ENCODE assay signal across 32 cellular contexts in the genomic region with DNA sequence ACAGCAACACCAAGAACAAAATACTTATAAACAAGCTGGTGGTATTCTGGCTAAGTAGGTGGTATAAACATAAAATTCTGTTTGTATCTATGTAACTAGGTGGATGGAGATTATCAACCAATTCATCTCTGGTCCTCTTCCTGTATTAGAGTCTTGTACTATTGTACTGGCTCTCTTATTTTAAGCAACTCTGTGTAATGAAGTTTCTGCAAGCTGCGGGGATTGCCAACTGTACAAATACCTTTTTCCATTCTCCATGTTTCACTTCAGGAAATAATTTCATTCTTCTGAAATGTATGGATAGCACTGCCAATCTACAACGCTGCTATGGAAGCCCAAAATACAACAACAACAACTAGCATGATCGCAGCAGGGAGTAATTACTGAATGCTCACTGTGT. TPM values are rescaled to one million over a fixed set of nuclear protein-coding genes. Genes with fewer than 3 reads are reported as not detected.
A peak's percentile ranks its signal among the peaks of the same experiment; 100 is the strongest.
DNase-seq lines count a peak whose midpoint lies in the region; ATAC-seq, FAIRE-seq and TF ChIP-seq lines count a peak whose summit lies in the region.
"Had no signal": no experiment of that assay in that cellular context is flagged by ENCODE, and none has a peak within 500 bp of the region (broad histone marks: within the 10 kb centered on the region; RNA-seq: fewer than 3 reads in every experiment).

No MANE protein-coding gene starts in this region.

- no peak for TF ChIP-seq RAD21 in SK-N-SH (IDR thresholded peaks at IDR 0.05; ENCODE audit: low read length)

- CTCF ChIA-PET in SK-N-SH (lab: Yijun Ruan, JAX) = interaction anchor here (0.9 to 2.5 kb wide), 8 partner anchors 8 to 161 kb away, joined by 3 to 7 read pairs (median 3); no protein-coding TSS in a partner anchor

- H3K27ac ChIP-seq in SK-N-SH (ENCODE audit: low read depth in 2 of 2, low read length in 1 of 2) (no peak overlapping the region; a peak in 1 of 4 replicates), VCaP (peak overlapping the region; percentile 61), esophagus muscularis mucosa (replicated peaks in 1 of 4) (peak overlapping the region in 3 of 4 donors; percentile 34 to 69 (median 48)), smooth muscle cell (ENCODE audit: low read depth) (no peak overlapping the region), small intestine (ENCODE audit: low read depth in 1 of 2, low read length in 1 of 2) (no peak overlapping the region)
- H3K27ac ChIP-seq: colonic mucosa, epithelial cell of prostate, thoracic aorta had no signal

- H3F3A ChIP-seq in SK-N-SH (replicated peaks; ENCODE audit: insufficient read depth) (no peaks in the 10 kb centered on the region), smooth muscle cell (ENCODE audit: low read depth) (peaks cover 19% of the 10 kb centered on the region)

- TF ChIP-seq EP300 in SK-N-SH (IDR thresholded peaks at IDR 0.05; ENCODE audit: borderline replicate concordance in 1 of 2, low read depth in 1 of 2, low read length in 1 of 2) (no peak), esophagus muscularis mucosa (IDR thresholded peaks at IDR 0.05) (no peak)

- H3K4me3 ChIP-seq in SK-N-SH (ENCODE audit: low read depth in 2 of 2, low read length in 1 of 2) (no peak overlapping the region), esophagus muscularis mucosa (no peak overlapping the region), smooth muscle cell (no peak overlapping the region), small intestine (ENCODE audit: low read depth in 1 of 2, low read length in 2 of 2) (no peak overlapping the region)
- H3K4me3 ChIP-seq: breast epithelium, colonic mucosa, ovary, thoracic aorta had no signal

- H2AFZ ChIP-seq in SK-N-SH (ENCODE audit: low read depth) = no peak overlapping the region
- H2AFZ ChIP-seq in smooth muscle cell (ENCODE audit: low read depth) = no peak overlapping the region

- no peaks in the 10 kb centered on the region for H3K79me2 ChIP-seq in SK-N-SH (ENCODE audit: insufficient read depth)
- H3K79me2 ChIP-seq in smooth muscle cell (ENCODE audit: low read depth) = peaks cover 21% of the 10 kb centered on the region

- H3K27me3 ChIP-seq in SK-N-SH (ENCODE audit: insufficient read depth) (no peaks in the 10 kb centered on the region), esophagus muscularis mucosa (no peaks in the 10 kb centered on the region), smooth muscle cell (ENCODE audit: low read depth) (no peaks in the 10 kb centered on the region), small intestine (ENCODE audit: control insufficient read depth in 2 of 2, insufficient read depth in 2 of 2, low read length in 2 of 2) (no peaks in the 10 kb centered on the region)
- H3K27me3 ChIP-seq: breast epithelium, colonic mucosa, ovary had no signal

- H3K4me1 ChIP-seq in SK-N-SH (ENCODE audit: control insufficient read depth in 1 of 2, insufficient read depth in 2 of 2, low read depth in 1 of 2, low read length in 1 of 2) (peaks cover 0 to 24% of the 10 kb centered on the region in 2 experiments; a peak in 2 of 4 replicates), esophagus muscularis mucosa (peaks cover 29 to 64% (median 61%) of the 10 kb centered on the region in 4 donors), smooth muscle cell (ENCODE audit: low read depth) (peaks cover 8% of the 10 kb centered on the region), small intestine (ENCODE audit: control insufficient read depth in 2 of 2, insufficient read depth in 1 of 2, low read depth in 1 of 2, low read length in 1 of 2) (peaks cover 0 to 6% of the 10 kb centered on the region in 2 donors)
- H3K4me1 ChIP-seq: breast epithelium, colonic mucosa had no signal

- no peak for FAIRE-seq in small intestine (lab: Jason Lieb, UNC)
- FAIRE-seq: A204.1, islet of Langerhans had no signal

- H3K9me3 ChIP-seq in SK-N-SH (no peaks in the 10 kb centered on the region), esophagus muscularis mucosa (no peaks in the 10 kb centered on the region), smooth muscle cell (replicated peaks; ENCODE audit: low read depth) (no peaks in the 10 kb centered on the region), small intestine (ENCODE audit: control insufficient read depth, low read depth) (no peaks in the 10 kb centered on the region)
- H3K9me3 ChIP-seq: breast epithelium, colonic mucosa, ovary, thoracic aorta had no signal

- no peak for TF ChIP-seq CTCF in SK-N-SH (IDR thresholded peaks at IDR 0.05)
- TF ChIP-seq CTCF in VCaP (conservative IDR thresholded peaks at IDR 0.05) = no peak
- no peak for TF ChIP-seq CTCF in esophagus muscularis mucosa (IDR thresholded peaks at IDR 0.05)
- no peak for TF ChIP-seq CTCF in smooth muscle cell (IDR thresholded peaks at IDR 0.05; ENCODE audit: borderline replicate concordance, insufficient read depth, poor library complexity, severe bottlenecking)

- ATAC-seq in SK-N-SH treated with all-trans-retinoic acid at 6 μM for 48 hours = no peak
- ATAC-seq in GM21723 (IDR thresholded peaks at IDR 0.05; ENCODE audit: unreplicated experiment) = no peak
- ATAC-seq in HG03378 (IDR thresholded peaks at IDR 0.05; ENCODE audit: unreplicated experiment) = no peak
- ATAC-seq: activated CD8-positive, alpha-beta memory T cell treated with anti-CD3 and anti-CD28 coated beads, Interleukin-2, amount 10 ng/mL, durations not matched to agents 7 days and 5 days; HCT116; PC-3 had no signal

- DNase-seq in SK-N-SH (peak; percentile 20), esophagus muscularis mucosa (ENCODE audit: extremely low spot score) (no peak), smooth muscle cell (lab: John Stamatoyannopoulos, UW; ENCODE audit: unreplicated experiment) (no peak), small intestine (no peak)
- DNase-seq: activated CD8-positive, alpha-beta memory T cell treated with anti-CD3 and anti-CD28 coated beads, Interleukin-2, amount 10 ng/mL, durations not matched to agents 7 days and 5 days; activated T-cell treated with anti-CD3 and anti-CD28 coated beads, Interleukin-2, amount 50 U/mL, for 4 hours; amniotic stem cell; colonic mucosa; DMS79 treated with DMSO at 0.1 percent for 48 hours; effector CD8-positive, alpha-beta T cell; GDM1; glutamatergic neuron; midbrain; NCI-H1048; NCI-H187 treated with DMSO at 0.1 percent for 48 hours; NCI-H526; PC-3; retina; stimulated activated CD4-positive, alpha-beta T cell treated with anti-CD3 and anti-CD28 coated beads, Interleukin-1b, Interleukin-23, amount 100 ng/mL, for 48 hours; stimulated activated naive CD8-positive, alpha-beta T cell treated with anti-CD3 and anti-CD28 coated beads, Interleukin-15, Interleukin-2, amounts not matched to agents 100 U/mL and 50 U/mL, for 24 hours had no signal

- no peaks in the 10 kb centered on the region for H3K36me3 ChIP-seq in SK-N-SH (replicated peaks in 1 of 2; ENCODE audit: control insufficient read depth in 1 of 2, insufficient read depth in 2 of 2, low read length in 1 of 2)
- no peaks in the 10 kb centered on the region for H3K36me3 ChIP-seq in esophagus muscularis mucosa
- no peaks in the 10 kb centered on the region for H3K36me3 ChIP-seq in smooth muscle cell (ENCODE audit: low read depth)
- H3K36me3 ChIP-seq in small intestine (ENCODE audit: control insufficient read depth in 2 of 2, insufficient read depth in 2 of 2, low read length in 2 of 2) = no peaks in the 10 kb centered on the region
- H3K36me3 ChIP-seq: breast epithelium, colonic mucosa, ovary, thoracic aorta had no signal

- intact Hi-C loops in esophagus muscularis mucosa (cut with DNase I) = no loop called here

- H3K4me2 ChIP-seq in SK-N-SH (no peak overlapping the region), smooth muscle cell (peak overlapping the region; percentile 41)

- POLR2A ChIA-PET in SK-N-SH (lab: Yijun Ruan, JAX) = no interaction called here

- H4K20me1 ChIP-seq in SK-N-SH (ENCODE audit: insufficient read depth) (no peaks in the 10 kb centered on the region), smooth muscle cell (ENCODE audit: low read depth) (peaks cover 49% of the 10 kb centered on the region)

- no peak for TF ChIP-seq POLR2A in esophagus muscularis mucosa (IDR thresholded peaks at IDR 0.05; ENCODE audit: low read depth)

- H3K9me2 ChIP-seq in SK-N-SH = no peaks in the 10 kb centered on the region

- 87% methylated on average over 3 of the region's 3 CpGs for WGBS in SK-N-SH (ENCODE audit: low lambda C conversion rate)
- 60% methylated on average over 3 of the region's 3 CpGs for WGBS in esophagus muscularis mucosa
- 94% methylated on average over 3 of the region's 3 CpGs for WGBS in smooth muscle cell (ENCODE audit: low lambda C conversion rate)
- WGBS in small intestine, 3 donors = 80 to 93% (median 88%) methylated on average over 3 of the region's 3 CpGs

- H3K9ac ChIP-seq in SK-N-SH (no peak overlapping the region), smooth muscle cell (ENCODE audit: low read depth) (no peak overlapping the region)

TF ChIP-seq in SK-N-SH, 30 proteins besides CTCF, POLR2A, EP300 and RAD21 (continues in another document):
- TF ChIP-seq NFIC (IDR thresholded peaks at IDR 0.05; ENCODE audit: borderline replicate concordance) (no peak), FOXM1 (IDR thresholded peaks at IDR 0.05; ENCODE audit: low read depth) (no peak), RXRA (IDR thresholded peaks at IDR 0.05; ENCODE audit: borderline replicate concordance, low read depth) (no peak), TCF12 (IDR thresholded peaks at IDR 0.05) (no peak)

TF ChIP-seq in SK-N-SH treated with all-trans-retinoic acid at 6 μM for 48 hours, 23 proteins besides CTCF, POLR2A, EP300 and RAD21 (continues in another document):
- TF ChIP-seq, protein P1, sequence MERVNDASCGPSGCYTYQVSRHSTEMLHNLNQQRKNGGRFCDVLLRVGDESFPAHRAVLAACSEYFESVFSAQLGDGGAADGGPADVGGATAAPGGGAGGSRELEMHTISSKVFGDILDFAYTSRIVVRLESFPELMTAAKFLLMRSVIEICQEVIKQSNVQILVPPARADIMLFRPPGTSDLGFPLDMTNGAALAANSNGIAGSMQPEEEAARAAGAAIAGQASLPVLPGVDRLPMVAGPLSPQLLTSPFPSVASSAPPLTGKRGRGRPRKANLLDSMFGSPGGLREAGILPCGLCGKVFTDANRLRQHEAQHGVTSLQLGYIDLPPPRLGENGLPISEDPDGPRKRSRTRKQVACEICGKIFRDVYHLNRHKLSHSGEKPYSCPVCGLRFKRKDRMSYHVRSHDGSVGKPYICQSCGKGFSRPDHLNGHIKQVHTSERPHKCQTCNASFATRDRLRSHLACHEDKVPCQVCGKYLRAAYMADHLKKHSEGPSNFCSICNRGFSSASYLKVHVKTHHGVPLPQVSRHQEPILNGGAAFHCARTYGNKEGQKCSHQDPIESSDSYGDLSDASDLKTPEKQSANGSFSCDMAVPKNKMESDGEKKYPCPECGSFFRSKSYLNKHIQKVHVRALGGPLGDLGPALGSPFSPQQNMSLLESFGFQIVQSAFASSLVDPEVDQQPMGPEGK (CRISPR knock-in tag; IDR thresholded peaks at IDR 0.05; ENCODE audit: borderline replicate concordance) = no peak
- no peak for TF ChIP-seq ZC3H10 (CRISPR knock-in tag; IDR thresholded peaks at IDR 0.05)
- no peak for TF ChIP-seq ZFP30 (CRISPR knock-in tag; IDR thresholded peaks at IDR 0.05)
- no peak for TF ChIP-seq ARNTL (CRISPR knock-in tag; IDR thresholded peaks at IDR 0.05; ENCODE audit: borderline replicate concordance, low read depth)

RNA-seq across cellular contexts. Expression of a gene that starts 44.8 kb away (rescaled TPM):
- 1.3 and 1.7 TPM in 2 replicates for polyA plus RNA-seq in SK-N-SH (2012; rRNA removed)
- polyA plus RNA-seq in SK-N-SH (2012; cell fraction: cytosol; rRNA removed) = 3.0 and 3.5 TPM in 2 replicates
- 1.6 and 2.2 TPM in 2 replicates for polyA plus RNA-seq in SK-N-SH (2012; cell fraction: nucleus; rRNA removed)
- 10 to 100 TPM; 29.3 to 33.8 (median 30.1) TPM for total RNA-seq in esophagus muscularis mucosa
- 14.2 and 18.0 TPM in 2 replicates for total RNA-seq in smooth muscle cell
- polyA plus RNA-seq in smooth muscle cell = 14.4 and 17.4 TPM in 2 replicates
- polyA plus RNA-seq in small intestine = 1 to 10 TPM in 2 of 3 donors, under 1 TPM in 1; 0.67 to 3.6 (median 3.5) TPM
- total RNA-seq: HT-29 had no signal

Comparison
In these comparisons a context has a peak if more than half of its experiments do, and no peak if none do; other contexts are left out.
1. H3K27ac ChIP-seq: peak in VCaP (single experiment) and esophagus muscularis mucosa (3 of 4); none in SK-N-SH (0 of 2), smooth muscle cell (single experiment) and small intestine (0 of 2).